ENCODE assay signal across 11 cellular contexts in the genomic region with DNA sequence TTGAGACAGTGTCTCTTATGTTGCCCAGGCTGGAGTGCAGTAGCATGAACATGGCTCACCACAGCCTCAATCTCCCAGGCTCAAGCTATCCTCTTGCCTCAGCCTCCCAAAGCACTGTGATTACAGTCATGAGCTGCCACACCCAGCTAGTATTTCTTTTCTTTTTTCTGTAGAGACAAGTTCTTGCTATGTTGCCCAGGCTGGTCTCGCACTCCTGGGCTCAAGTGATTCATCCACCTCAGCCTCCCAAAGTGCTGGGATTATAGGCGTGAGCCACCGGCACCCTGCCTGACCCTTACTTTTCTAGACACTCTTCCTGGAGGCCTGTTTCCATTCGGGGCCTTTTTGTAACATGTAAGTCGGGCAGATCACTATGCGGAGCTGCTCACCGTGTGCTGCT. TPM values are rescaled to one million over a fixed set of nuclear protein-coding genes. Genes with fewer than 3 reads are reported as not detected.
DNase-seq lines count a peak whose midpoint lies in the region; ATAC-seq and TF ChIP-seq lines count a peak whose summit lies in the region.
"Had no signal": no experiment of that assay in that cellular context is flagged by ENCODE, and none has a peak within 500 bp of the region (broad histone marks: within the 10 kb centered on the region; RNA-seq: fewer than 3 reads in every experiment).

No MANE protein-coding gene starts in this region.

- H3K4me3 Mint-ChIP-seq in immature natural killer cell = no peak overlapping the region
- H3K4me3 Mint-ChIP-seq: activated naive CD4-positive, alpha-beta T cell treated with anti-CD3 and anti-CD28 coated beads, Interleukin-2, amount 10 ng/mL, durations not matched to agents 7 days and 5 days had no signal

- no peak overlapping the region for H3K27ac Mint-ChIP-seq in immature natural killer cell
- H3K27ac Mint-ChIP-seq: activated naive CD4-positive, alpha-beta T cell treated with anti-CD3 and anti-CD28 coated beads, Interleukin-2, amount 10 ng/mL, durations not matched to agents 7 days and 5 days had no signal

- H3K27me3 ChIP-seq in SJSA1 (replicated peaks) (no peaks in the 10 kb centered on the region), foreskin keratinocyte (no peaks in the 10 kb centered on the region), rectal smooth muscle tissue (ENCODE audit: control insufficient read depth, insufficient read depth, low read length) (no peaks in the 10 kb centered on the region)
- H3K27me3 ChIP-seq: BE2C had no signal

- peaks cover 10 to 20% of the 10 kb centered on the region in 2 donors for H3K4me1 Mint-ChIP-seq in immature natural killer cell
- H3K4me1 Mint-ChIP-seq: activated naive CD4-positive, alpha-beta T cell treated with anti-CD3 and anti-CD28 coated beads, Interleukin-2, amount 10 ng/mL, durations not matched to agents 7 days and 5 days had no signal

- no peak overlapping the region for H3K9ac ChIP-seq in rectal smooth muscle tissue (ENCODE audit: low read length)
- H3K9ac ChIP-seq: KMS-11 had no signal

- no peaks in the 10 kb centered on the region for H3K9me3 Mint-ChIP-seq in immature natural killer cell
- H3K9me3 Mint-ChIP-seq: activated naive CD4-positive, alpha-beta T cell treated with anti-CD3 and anti-CD28 coated beads, Interleukin-2, amount 10 ng/mL, durations not matched to agents 7 days and 5 days had no signal

- peaks cover 0 to 3% (median 2%) of the 10 kb centered on the region in 3 donors for H3K27me3 Mint-ChIP-seq in immature natural killer cell (ENCODE audit: low read depth in 3 of 3)

- ATAC-seq in foreskin keratinocyte = peak; percentile 69
- no peak for ATAC-seq in GM18861 (IDR thresholded peaks at IDR 0.05; ENCODE audit: unreplicated experiment)

- H3K27ac ChIP-seq in SJSA1 = peak overlapping the region; percentile 88; the same call in 1 of the 2 replicates
- H3K27ac ChIP-seq in foreskin keratinocyte = peak overlapping the region; percentile 88
- H3K27ac ChIP-seq in rectal smooth muscle tissue (ENCODE audit: low read depth, low read length) = peak overlapping the region; percentile 89
- H3K27ac ChIP-seq: KMS-11 had no signal

- no peaks in the 10 kb centered on the region for H3K36me3 Mint-ChIP-seq in immature natural killer cell
- H3K36me3 Mint-ChIP-seq: activated naive CD4-positive, alpha-beta T cell treated with anti-CD3 and anti-CD28 coated beads, Interleukin-2, amount 10 ng/mL, durations not matched to agents 7 days and 5 days had no signal

- TF ChIP-seq CTCF in AG10803 (conservative IDR thresholded peaks at IDR 0.05; ENCODE audit: low read length) = no peak
- no peak for TF ChIP-seq CTCF in foreskin keratinocyte (conservative IDR thresholded peaks at IDR 0.05)

- H3K9me3 ChIP-seq in SJSA1 (replicated peaks) = no peaks in the 10 kb centered on the region
- H3K9me3 ChIP-seq: BE2C had no signal

- peak; percentile 36 for DNase-seq in AG10803 (ENCODE audit: low read depth)
- no peak for DNase-seq in SJSA1 (ENCODE audit: low read depth in 1 of 2, low spot score in 2 of 2)
- peak in 1 of 2 donors; percentile 49 for DNase-seq in foreskin keratinocyte
- DNase-seq in immature natural killer cell = no peak
- DNase-seq in NCI-H2029 (lab: John Stamatoyannopoulos, UW) = no peak
- no peak for DNase-seq in NCI-H69 (lab: John Stamatoyannopoulos, UW)
- DNase-seq: activated naive CD4-positive, alpha-beta T cell treated with anti-CD3 and anti-CD28 coated beads, Interleukin-2, amount 10 ng/mL, durations not matched to agents 7 days and 5 days; BE2C had no signal

- peaks cover 17% of the 10 kb centered on the region for H3K4me1 ChIP-seq in SJSA1 (replicated peaks)
- peaks cover 10% of the 10 kb centered on the region for H3K4me1 ChIP-seq in foreskin keratinocyte
- H3K4me1 ChIP-seq in rectal smooth muscle tissue (ENCODE audit: control insufficient read depth, insufficient read depth, low read length) = peaks cover 25% of the 10 kb centered on the region
- H3K4me1 ChIP-seq: BE2C had no signal

- H3K36me3 ChIP-seq in SJSA1 (no peaks in the 10 kb centered on the region), rectal smooth muscle tissue (ENCODE audit: control insufficient read depth, insufficient read depth, low read length) (no peaks in the 10 kb centered on the region)
- H3K36me3 ChIP-seq: BE2C had no signal

- H3K4me3 ChIP-seq in AG10803 (ENCODE audit: low read length) (no peak overlapping the region), SJSA1 (no peak overlapping the region), rectal smooth muscle tissue (ENCODE audit: low read length) (no peak overlapping the region)

RNA-seq across cellular contexts. Expression of gene SRP9, which starts 30.1 kb away (rescaled TPM):
- total RNA-seq in SJSA1 (2014; rRNA removed; shearing (Covaris generic)) = 735 and 762 TPM in 2 replicates
- total RNA-seq in foreskin keratinocyte = 276 and 283 TPM in 2 replicates
- 220 and 259 TPM in 2 replicates for polyA plus RNA-seq in foreskin keratinocyte
- 100 to 1,000 TPM; 300 to 594 (median 317) TPM for polyA plus RNA-seq in immature natural killer cell
